ENCODE assay signal across 1 cellular context in the genomic region with DNA sequence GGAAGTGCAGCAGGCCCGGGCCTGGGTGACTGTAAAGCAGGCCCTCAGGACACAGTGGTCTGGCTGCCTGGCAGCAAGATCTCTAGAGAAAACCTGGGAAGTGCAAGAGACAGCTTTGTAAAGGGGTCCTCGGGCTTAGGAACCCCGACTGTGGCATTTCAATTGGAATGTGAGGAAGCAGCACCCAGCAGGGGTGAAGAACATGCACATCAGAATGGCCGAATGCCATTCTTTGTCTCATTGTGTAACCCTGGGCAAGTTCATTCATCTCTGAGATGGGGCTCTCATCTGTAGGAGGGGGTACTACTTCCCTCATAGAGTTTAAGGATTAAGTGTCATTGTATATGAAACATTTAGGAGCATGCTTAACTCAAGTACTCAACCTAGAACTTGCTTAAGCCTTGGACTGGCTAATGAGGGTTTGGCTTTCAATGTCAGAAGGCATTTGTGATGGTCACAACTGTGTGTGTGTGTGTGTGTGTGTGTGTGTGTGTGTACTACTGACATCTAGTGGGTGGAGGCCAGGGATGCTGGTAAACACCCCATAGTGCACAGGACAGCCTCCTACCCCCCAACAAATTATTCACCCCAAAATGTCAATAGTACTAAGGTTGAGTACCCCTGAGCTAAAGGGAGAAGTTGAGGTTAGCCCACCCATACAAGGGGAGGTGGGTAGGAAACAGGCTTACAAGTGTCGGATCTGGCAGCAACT.
TF ChIP-seq lines count a peak whose summit lies in the region.

No MANE protein-coding gene starts in this region.

TF ChIP-seq in K562, 482 proteins besides CTCF, POLR2A, EP300 and RAD21 (continued from another document):
- TF ChIP-seq ZBTB26 (CRISPR knock-in tag; IDR thresholded peaks at IDR 0.05) (no peak), COPS2 (conservative IDR thresholded peaks at IDR 0.05) (no peak), VEZF1 (CRISPR knock-in tag; IDR thresholded peaks at IDR 0.05) (no peak), GATAD2B (IDR thresholded peaks at IDR 0.05; ENCODE audit: borderline replicate concordance) (no peak), GABPB2 (CRISPR knock-in tag; conservative IDR thresholded peaks at IDR 0.05) (no peak), ZNF444 (CRISPR knock-in tag; IDR thresholded peaks at IDR 0.05) (no peak), CSDE1 (IDR thresholded peaks at IDR 0.05) (no peak), SMC3 (conservative IDR thresholded peaks at IDR 0.05; ENCODE audit: insufficient read depth, low read depth, low read length) (no peak), RBFOX2 (IDR thresholded peaks at IDR 0.05; ENCODE audit: low read depth, low read length) (no peak)
